In genomic region chr22:46263208-46263575, GRCh38 we compare ENCODE assay signal across 10 cellular contexts. TPM values are rescaled to one million over a fixed set of nuclear protein-coding genes. Genes with fewer than 3 reads are reported as not detected.
DNase-seq lines count a peak whose midpoint lies in the region; ATAC-seq and TF ChIP-seq lines count a peak whose summit lies in the region.
"Had no signal": no experiment of that assay in that cellular context is flagged by ENCODE, and none has a peak within 500 bp of the region (broad histone marks: within the 10 kb centered on the region; RNA-seq: fewer than 3 reads in every experiment).

A gene with protein sequence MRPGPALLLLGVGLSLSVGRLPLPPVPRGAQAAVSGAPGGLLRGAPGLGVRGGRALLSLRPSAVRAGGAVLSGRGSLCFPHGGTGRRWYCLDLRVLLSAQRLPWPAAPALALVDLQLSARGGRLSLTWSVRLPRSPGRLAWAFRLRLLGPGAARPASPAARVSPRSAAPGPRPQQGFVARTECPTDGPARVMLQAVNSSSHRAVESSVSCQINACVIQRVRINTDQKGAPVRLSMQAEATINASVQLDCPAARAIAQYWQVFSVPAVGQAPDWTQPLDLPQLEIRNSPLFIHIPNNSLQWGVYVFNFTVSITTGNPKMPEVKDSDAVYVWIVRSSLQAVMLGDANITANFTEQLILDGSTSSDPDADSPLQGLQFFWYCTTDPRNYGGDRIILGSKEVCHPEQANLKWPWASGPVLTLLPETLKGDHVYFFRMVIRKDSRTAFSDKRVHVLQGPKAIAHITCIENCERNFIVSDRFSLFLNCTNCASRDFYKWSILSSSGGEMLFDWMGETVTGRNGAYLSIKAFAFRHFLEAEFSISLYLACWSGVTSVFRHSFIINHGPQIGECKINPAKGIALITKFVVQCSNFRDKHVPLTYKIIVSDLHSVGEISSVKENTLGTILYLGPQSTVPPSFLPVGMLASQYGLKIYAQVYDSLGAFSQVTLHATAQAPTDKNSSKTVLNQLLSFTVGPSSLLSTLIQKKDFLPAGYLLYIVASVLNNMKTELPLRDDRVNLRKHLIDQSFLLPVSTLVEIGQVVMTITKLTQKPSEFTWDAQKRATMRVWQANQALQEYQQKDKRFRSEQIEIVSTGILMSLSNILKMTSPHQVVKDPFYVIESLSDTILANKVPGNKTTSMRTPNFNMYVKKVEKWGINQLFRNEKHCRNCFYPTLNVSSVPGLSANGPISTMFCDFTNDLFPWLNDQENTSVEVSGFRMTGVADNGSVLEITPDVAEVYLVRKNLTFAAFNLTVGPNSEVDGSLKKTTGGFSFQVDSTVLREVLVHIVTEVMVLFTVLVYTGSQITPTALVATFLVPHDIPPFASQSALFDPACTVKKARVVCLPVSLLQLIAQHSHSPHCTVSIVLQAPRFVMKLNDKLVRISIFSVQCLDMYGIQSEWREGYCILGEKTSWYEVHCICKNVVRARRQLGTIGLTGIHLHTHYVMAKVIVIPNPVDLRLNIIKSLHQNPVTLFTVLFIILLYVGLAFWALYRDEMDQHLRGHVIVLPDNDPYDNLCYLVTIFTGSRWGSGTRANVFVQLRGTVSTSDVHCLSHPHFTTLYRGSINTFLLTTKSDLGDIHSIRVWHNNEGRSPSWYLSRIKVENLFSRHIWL (N-terminal part only) (minus strand): TSS chr22:46263343. CDS start chr22:46263322, 21 bp downstream.

- H3K9me3 ChIP-seq in ascending aorta = no peaks in the 10 kb centered on the region
- no peaks in the 10 kb centered on the region for H3K9me3 ChIP-seq in lung (ENCODE audit: control insufficient read depth in 2 of 2, insufficient read depth in 1 of 2, low read length in 1 of 2)
- peaks cover 3% of the 10 kb centered on the region for H3K9me3 ChIP-seq in skeletal muscle satellite cell (replicated peaks; ENCODE audit: low read length)

- H3K27me3 ChIP-seq in H7 (ENCODE audit: control insufficient read depth, insufficient read depth, low read length) (peaks cover 7% of the 10 kb centered on the region; the same call in 1 of the 2 replicates), ascending aorta (no peaks in the 10 kb centered on the region), lung (ENCODE audit: control insufficient read depth, insufficient read depth) (no peaks in the 10 kb centered on the region), skeletal muscle satellite cell (ENCODE audit: control insufficient read depth, insufficient read depth, low read length) (peaks cover 25% of the 10 kb centered on the region), brain microvascular endothelial cell (replicated peaks) (no peaks in the 10 kb centered on the region)

- H3K4me1 ChIP-seq in ascending aorta = peaks cover 0 to 8% of the 10 kb centered on the region in 2 donors
- peaks cover 3 to 8% of the 10 kb centered on the region in 2 donors for H3K4me1 ChIP-seq in lung (ENCODE audit: control insufficient read depth in 2 of 2, insufficient read depth in 2 of 2, low read length in 2 of 2)
- peaks cover under 1% of the 10 kb centered on the region for H3K4me1 ChIP-seq in skeletal muscle satellite cell (ENCODE audit: control insufficient read depth, insufficient read depth, low read length)

- in situ Hi-C loops in brain microvascular endothelial cell (cut with HindIII; ENCODE audit: low pct_ligation_motif_present, low sequenced_read_pairs) = no loop called here

- no peak within 1 kb of the TSS for H3K9ac ChIP-seq in skeletal muscle satellite cell (ENCODE audit: low read depth, low read length)

- H3K4me3 ChIP-seq in H7 (ENCODE audit: insufficient read depth, low read depth, low read length) = peak within 1 kb of the TSS; percentile 3; the same call in 1 of the 2 replicates
- peak within 1 kb of the TSS; percentile 41 to 59 for H3K4me3 ChIP-seq in ascending aorta
- peak within 1 kb of the TSS; percentile 38 for H3K4me3 ChIP-seq in lung
- H3K4me3 ChIP-seq in skeletal muscle satellite cell (ENCODE audit: low read length) = peak within 1 kb of the TSS; percentile 34
- no peak within 1 kb of the TSS for H3K4me3 ChIP-seq in brain microvascular endothelial cell (ENCODE audit: low read depth, low read length)

- TF ChIP-seq CTCF in ascending aorta (IDR thresholded peaks at IDR 0.05) = no peak
- TF ChIP-seq CTCF in lung (IDR thresholded peaks at IDR 0.05; ENCODE audit: control extremely low read depth, extremely low read depth) = no peak
- TF ChIP-seq CTCF in brain microvascular endothelial cell (IDR thresholded peaks at IDR 0.05; ENCODE audit: low read depth, low read length, missing control alignments) = no peak

- no peak for ATAC-seq in lung (ENCODE audit: insufficient read depth, low FRiP score)

- intact Hi-C loops in ascending aorta (cut with DNase I) = loop anchor here (1.0 to 10.0 kb wide), 2 partner anchors 13 to 72 kb away; partner anchors contain the start of genes CDPF1 and TRMU

- WGBS in lung, 2 donors = 47 to 58% methylated on average over 23 to 32 of the region's 32 CpGs

- H3K4me2 ChIP-seq in skeletal muscle satellite cell (ENCODE audit: low read length) = peak within 1 kb of the TSS; percentile 44

- no peak within 1 kb of the TSS for H3K27ac ChIP-seq in ascending aorta
- H3K27ac ChIP-seq in lung (ENCODE audit: low read depth in 1 of 2, low read length in 1 of 2) = no peak within 1 kb of the TSS
- no peak within 1 kb of the TSS for H3K27ac ChIP-seq in brain microvascular endothelial cell

- H3K36me3 ChIP-seq in H7 (replicated peaks; ENCODE audit: control insufficient read depth, insufficient read depth, low read length) (no peaks in the 10 kb centered on the region), ascending aorta (no peaks in the 10 kb centered on the region), lung (ENCODE audit: control insufficient read depth in 2 of 2, insufficient read depth in 2 of 2, low read length in 2 of 2) (no peaks in the 10 kb centered on the region), skeletal muscle satellite cell (ENCODE audit: insufficient read depth, low read length) (no peaks in the 10 kb centered on the region), brain microvascular endothelial cell (replicated peaks) (no peaks in the 10 kb centered on the region)

- DNase-seq in H7 = no peak
- DNase-seq in ascending aorta (ENCODE audit: low spot score in 2 of 2) = no peak
- DNase-seq in lung (ENCODE audit: low spot score) = no peak
- no peak for DNase-seq in brain microvascular endothelial cell
- DNase-seq in NCI-H748 (lab: John Stamatoyannopoulos, UW; ENCODE audit: unreplicated experiment) = no peak
- no peak for DNase-seq in NCI-H187 (lab: John Stamatoyannopoulos, UW)
- no peak for DNase-seq in NOMO-1 (lab: John Stamatoyannopoulos, UW; ENCODE audit: unreplicated experiment in 2 of 2)
- DNase-seq: COR-L47, NCI-H1105 had no signal

RNA-seq across cellular contexts. Expression of the gene that starts here (rescaled TPM):
- 0.07 TPM in 1 of 2 replicates, not detected in the other for total RNA-seq in H7 (2014; rRNA removed; shearing (Covaris generic))
- total RNA-seq in ascending aorta = not detected
- under 1 TPM; 0.03 to 0.06 TPM for total RNA-seq in lung
- polyA plus RNA-seq in lung = under 1 TPM; 0.02 TPM
- total RNA-seq in skeletal muscle satellite cell (2012; rRNA removed) = not detected in 2 replicates
